In the genomic region with DNA sequence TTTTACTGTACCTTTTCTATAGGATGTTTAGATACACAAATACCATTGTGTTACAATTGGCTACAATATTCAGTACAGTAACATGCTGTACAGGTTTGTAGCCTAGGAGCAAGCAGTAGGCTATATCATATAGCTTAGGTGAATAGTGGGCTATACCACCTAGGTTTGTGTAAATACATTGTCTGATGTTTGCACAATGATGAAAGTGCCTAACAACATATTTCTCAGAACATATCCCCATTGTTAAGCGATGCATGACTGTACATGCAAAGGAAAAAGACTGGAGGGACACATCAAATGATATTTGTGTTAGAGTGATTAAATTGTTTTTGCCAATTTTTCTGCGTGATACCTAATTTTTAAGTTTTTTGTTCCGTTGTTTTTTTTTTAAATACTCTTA, we compare ENCODE assay signal across 27 cellular contexts. TPM values are rescaled to one million over a fixed set of nuclear protein-coding genes. Genes with fewer than 3 reads are reported as not detected.
DNase-seq lines count a peak whose midpoint lies in the region; ATAC-seq, FAIRE-seq and TF ChIP-seq lines count a peak whose summit lies in the region.
"Had no signal": no experiment of that assay in that cellular context is flagged by ENCODE, and none has a peak within 500 bp of the region (broad histone marks: within the 10 kb centered on the region; RNA-seq: fewer than 3 reads in every experiment).

No MANE protein-coding gene starts in this region.

- DNase-seq in DMS53 treated with DMSO at 0.1 percent for 48 hours (lab: John Stamatoyannopoulos, UW; ENCODE audit: unreplicated experiment) (peak; percentile 41), bronchial epithelial cell (ENCODE audit: low read depth) (peak; percentile 77), H4 (ENCODE audit: low spot score) (no peak), NCI-H526 (lab: John Stamatoyannopoulos, UW) (no peak)
- DNase-seq: 8988T; ACHN; BE2C; C1 segment of cervical spinal cord; CD4-positive, alpha-beta memory T cell; CD4-positive, CD25-positive, alpha-beta regulatory T cell; CD8-positive, alpha-beta memory T cell; COR-L47; DMS 273 treated with DMSO at 0.1 percent for 48 hours; DMS153; DMS79; DND-41; EL; GDM1 had no signal

- no peak for ATAC-seq in HG03175 (IDR thresholded peaks at IDR 0.05; ENCODE audit: unreplicated experiment)
- ATAC-seq: GM12878 had no signal

- no peak overlapping the region for H3K4me3 ChIP-seq in bronchial epithelial cell (ENCODE audit: low read depth, low read length)
- H3K4me3 ChIP-seq: BLaER1, GM12878 had no signal

- no peaks in the 10 kb centered on the region for H3K27me3 ChIP-seq in bronchial epithelial cell (ENCODE audit: control insufficient read depth, insufficient read depth, low read length)
- H3K27me3 ChIP-seq: BE2C, BLaER1 had no signal

- peaks cover 11% of the 10 kb centered on the region for H3K36me3 ChIP-seq in bronchial epithelial cell (ENCODE audit: control insufficient read depth, insufficient read depth, low read length)

- no peak for TF ChIP-seq CTCF in bronchial epithelial cell (IDR thresholded peaks at IDR 0.05; ENCODE audit: insufficient read depth, low read length, severe bottlenecking)

- FAIRE-seq in bronchial epithelial cell (lab: Jason Lieb, UNC) = no peak
- FAIRE-seq: A204.1, GM12878, GM12892, GM18507 had no signal

RNA-seq across cellular contexts. Expression of gene CHMP5, which starts 5.3 kb away (rescaled TPM):
- total RNA-seq in bronchial epithelial cell = 173 and 182 TPM in 2 replicates
- 129 and 164 TPM in 2 replicates for total RNA-seq in H4 (2014; rRNA removed; shearing (Covaris generic))

RNA-seq across cellular contexts. Expression of gene BAG1, which starts 5.6 kb away (rescaled TPM):
- total RNA-seq in bronchial epithelial cell = 56.5 and 68.7 TPM in 2 replicates
- total RNA-seq in H4 (2014; rRNA removed; shearing (Covaris generic)) = 58.8 and 67.4 TPM in 2 replicates

RNA-seq across cellular contexts. Expression of gene NFX1, which starts 20.2 kb away (rescaled TPM):
- 19.2 and 25.5 TPM in 2 replicates for total RNA-seq in bronchial epithelial cell
- 15.2 and 19.8 TPM in 2 replicates for total RNA-seq in H4 (2014; rRNA removed; shearing (Covaris generic))

RNA-seq across cellular contexts. Expression of gene SPINK4, which starts 30.2 kb away (rescaled TPM):
- not detected in 2 replicates for total RNA-seq in bronchial epithelial cell
- total RNA-seq in H4 (2014; rRNA removed; shearing (Covaris generic)) = 4.5 TPM in 1 of 2 replicates, not detected in the other
- total RNA-seq: A673; CD4-positive, alpha-beta memory T cell; CD4-positive, CD25-positive, alpha-beta regulatory T cell; CD8-positive, alpha-beta memory T cell; Daoy; G401; GM12878 had no signal

Comparison
In these comparisons a context has a peak if more than half of its experiments do, and no peak if none do; other contexts are left out.
1. DNase-seq: peak in DMS53 treated with DMSO at 0.1 percent for 48 hours (single experiment) and bronchial epithelial cell (single experiment); none in H4 (single experiment) and NCI-H526 (0 of 2).